In genomic region chr17:17564323-17564722, GRCh38 we compare ENCODE assay signal across 24 cellular contexts. TPM values are rescaled to one million over a fixed set of nuclear protein-coding genes. Genes with fewer than 3 reads are reported as not detected.
DNase-seq lines count a peak whose midpoint lies in the region; ATAC-seq, FAIRE-seq and TF ChIP-seq lines count a peak whose summit lies in the region.
"Had no signal": no experiment of that assay in that cellular context is flagged by ENCODE, and none has a peak within 500 bp of the region (broad histone marks: within the 10 kb centered on the region; RNA-seq: fewer than 3 reads in every experiment).

No MANE protein-coding gene starts in this region.

- no peak overlapping the region for H3K4me3 ChIP-seq in BLaER1 treated with 17β-estradiol and CSF1 and Interleukin-3, amounts not matched to agents 10 nM and 100 nM
- no peak overlapping the region for H3K4me3 ChIP-seq in H1 (ENCODE audit: extremely low read depth in 1 of 4, insufficient read depth in 2 of 4, low read depth in 3 of 4, low read length in 4 of 4)
- no peak overlapping the region for H3K4me3 ChIP-seq in mucosa of descending colon
- H3K4me3 ChIP-seq: HAP-1, Peyer's patch, SJCRH30 had no signal

- no peaks in the 10 kb centered on the region for H3K79me2 ChIP-seq in H1 (ENCODE audit: control insufficient read depth in 1 of 2, insufficient read depth in 2 of 2, low read length in 2 of 2)

- H2BK120ac ChIP-seq in H1 (replicated peaks; ENCODE audit: low read depth, low read length), result no peak overlapping the region

- POLR2A ChIA-PET in H1 (lab: Charles Lee; ENCODE audit: partially characterized antibody), result interaction anchor here (1.7 kb wide), 1 partner anchor 67 kb away, joined by 10 read pairs; the partner anchor contains the start of gene RASD1

- 0 out of 2 replicates have a peak overlapping the region, but pooled peaks have one; percentile 18 for H2BK15ac ChIP-seq in H1 (ENCODE audit: low read length)

- peaks cover 31 to 100% (median 96%) of the 10 kb centered on the region in 10 experiments for H3K4me1 ChIP-seq in BLaER1 treated with 17β-estradiol and CSF1 and Interleukin-3, amounts not matched to agents 10 nM and 100 nM
- H3K4me1 ChIP-seq in H1 (replicated peaks in 1 of 4; ENCODE audit: control insufficient read depth in 3 of 4, insufficient read depth in 4 of 4, low read length in 3 of 4) (peaks cover 0 to 13% (median 8%) of the 10 kb centered on the region in 4 experiments; a peak in 5 of 7 replicates), mucosa of descending colon (ENCODE audit: low read depth) (peaks cover 17% of the 10 kb centered on the region)
- H3K4me1 ChIP-seq: HAP-1 had no signal

- H3K27me3 ChIP-seq in BLaER1 treated with 17β-estradiol and CSF1 and Interleukin-3, amounts not matched to agents 10 nM and 100 nM, result no peaks in the 10 kb centered on the region
- no peaks in the 10 kb centered on the region for H3K27me3 ChIP-seq in H1 (replicated peaks in 1 of 4; ENCODE audit: control insufficient read depth in 3 of 4, extremely low read depth in 1 of 4, insufficient read depth in 3 of 4, low read length in 3 of 4)
- H3K27me3 ChIP-seq: Peyer's patch, SJCRH30 had no signal

- no peak overlapping the region for H3K4me3 Mint-ChIP-seq in stimulated activated effector memory CD8-positive, alpha-beta T cell treated with anti-CD3 and anti-CD28 coated beads, Interleukin-12 subunit alpha, Interleukin-12 subunit beta, amount 100 ng/mL, for 72 hours

- peak overlapping the region; percentile 71; the same call in 1 of the 2 replicates for H2BK5ac ChIP-seq in H1 (ENCODE audit: low read depth, low read length)

- no peak overlapping the region for H3K23ac ChIP-seq in H1 (ENCODE audit: insufficient read length)

- ATAC-seq in mucosa of descending colon (peak; percentile 34), GM19397 (IDR thresholded peaks at IDR 0.05; ENCODE audit: unreplicated experiment) (no peak), GM19455 (IDR thresholded peaks at IDR 0.05; ENCODE audit: unreplicated experiment) (no peak)
- ATAC-seq in stimulated activated effector memory CD8-positive, alpha-beta T cell treated with anti-CD3 and anti-CD28 coated beads, Interleukin-12 subunit alpha, Interleukin-12 subunit beta, amount 100 ng/mL, for 72 hours, result no peak

- FAIRE-seq in H1 (lab: Jason Lieb, UNC), result no peak
- FAIRE-seq: A204.1, D721Med had no signal

- no peak overlapping the region for H3K14ac ChIP-seq in H1 (ENCODE audit: insufficient read length)

- no peak for TF ChIP-seq CTCF in H1 (IDR thresholded peaks at IDR 0.05; ENCODE audit: control extremely low read depth in 1 of 3, insufficient read depth in 1 of 3, low read depth in 1 of 3, low read length in 3 of 3)
- TF ChIP-seq CTCF in mucosa of descending colon (IDR thresholded peaks at IDR 0.05), result no peak

- DNase-seq in H1 (ENCODE audit: low read depth in 1 of 2, low spot score in 2 of 2) (no peak), mucosa of descending colon (peak in 1 of 3 donors; percentile 27), NCI-H446 treated with DMSO at 0.1 percent for 48 hours (lab: John Stamatoyannopoulos, UW) (no peak), OCI-M1 (lab: John Stamatoyannopoulos, UW) (no peak)
- no peak for DNase-seq in stimulated activated effector memory CD8-positive, alpha-beta T cell treated with anti-CD3 and anti-CD28 coated beads, Interleukin-12 subunit alpha, Interleukin-12 subunit beta, amount 100 ng/mL, for 72 hours (ENCODE audit: low spot score in 2 of 2)
- DNase-seq: DMS53; GF-D8; IMR-90; NCI-H1105; NCI-H146; NCI-H2029; NCI-H2227 treated with DMSO at 0.1 percent for 48 hours; NCI-H524; NCI-H774; NK-92 treated with Interleukin-12 subunit alpha and Interleukin-12 subunit beta, amount 100 ng/mL, for 24 hours had no signal

- peak overlapping the region; percentile 52 for H4K91ac ChIP-seq in H1 (replicated peaks; ENCODE audit: insufficient read length, low read length)

- CTCF ChIA-PET in H1 (lab: Charles Lee; ENCODE audit: partially characterized antibody), result interaction anchor here (1.0 to 9.7 kb wide), 14 partner anchors 8 to 207 kb away, joined by 3 to 81 read pairs (median 3); partner anchors contain the start of gene RASD1

- no peak overlapping the region for H2BK20ac ChIP-seq in H1 (ENCODE audit: low read length)

- no peaks in the 10 kb centered on the region for H3K23me2 ChIP-seq in H1 (ENCODE audit: low read depth, low read length)

- no peak overlapping the region for H2AK5ac ChIP-seq in H1 (ENCODE audit: low read depth, low read length)

- TF ChIP-seq EP300 in H1 (IDR thresholded peaks at IDR 0.05; ENCODE audit: borderline replicate concordance in 1 of 2, low read depth in 2 of 2, low read length in 2 of 2), result no peak

- H2BK12ac ChIP-seq in H1 (ENCODE audit: low read depth, low read length), result no peak overlapping the region

- intact Hi-C loops in mucosa of descending colon (cut with DNase I, micrococcal nuclease), result loop anchor here in 1 of 2 donors (10.0 kb wide), 1 partner anchor 60 kb away; no protein-coding TSS in a partner anchor

- no peaks in the 10 kb centered on the region for H3K36me3 Mint-ChIP-seq in stimulated activated effector memory CD8-positive, alpha-beta T cell treated with anti-CD3 and anti-CD28 coated beads, Interleukin-12 subunit alpha, Interleukin-12 subunit beta, amount 100 ng/mL, for 72 hours

- H3K9me3 ChIP-seq in BLaER1 treated with 17β-estradiol and CSF1 and Interleukin-3, amounts not matched to agents 10 nM and 100 nM (replicated peaks in 1 of 11), result no peaks in the 10 kb centered on the region
- H3K9me3 ChIP-seq in H1 (ENCODE audit: insufficient read depth in 2 of 2, low read depth in 1 of 2, low read length in 1 of 2) (no peaks in the 10 kb centered on the region), mucosa of descending colon (no peaks in the 10 kb centered on the region)
- H3K9me3 ChIP-seq: HAP-1, Peyer's patch, SJCRH30 had no signal

- no peak overlapping the region; the same call in 1 of the 2 replicates for H3K18ac ChIP-seq in H1 (ENCODE audit: extremely low read depth, low read length)

- H3K36me3 ChIP-seq in BLaER1 treated with 17β-estradiol and CSF1 and Interleukin-3, amounts not matched to agents 10 nM and 100 nM, result no peaks in the 10 kb centered on the region
- H3K36me3 ChIP-seq in H1 (ENCODE audit: control insufficient read depth in 2 of 4, insufficient read depth in 4 of 4, low read length in 3 of 4) (no peaks in the 10 kb centered on the region), mucosa of descending colon (ENCODE audit: low read depth) (no peaks in the 10 kb centered on the region)
- H3K36me3 ChIP-seq: HAP-1, Peyer's patch, SJCRH30 had no signal

- H2AFZ ChIP-seq in H1 (ENCODE audit: low read length), result no peak overlapping the region

- 77% methylated on average over 3 of the region's 4 CpGs; no CpG with 5 or more reads in 1 of the 2 experiments for WGBS in H1 (ENCODE audit: extremely low coverage in 1 of 2, insufficient coverage in 1 of 2, insufficient read length in 1 of 2, insufficient replicate concordance in 2 of 2, low coverage in 1 of 2, low lambda C conversion rate in 2 of 2, missing lambda C conversion rate in 1 of 2), 2 experiments

- peak overlapping the region; percentile 37 for H3K27ac Mint-ChIP-seq in stimulated activated effector memory CD8-positive, alpha-beta T cell treated with anti-CD3 and anti-CD28 coated beads, Interleukin-12 subunit alpha, Interleukin-12 subunit beta, amount 100 ng/mL, for 72 hours

- TF ChIP-seq POLR2A in H1 (IDR thresholded peaks at IDR 0.05; ENCODE audit: control extremely low read depth in 1 of 2, low read depth in 2 of 2, low read length in 2 of 2), result no peak

- H4K20me1 ChIP-seq in BLaER1 treated with 17β-estradiol and CSF1 and Interleukin-3, amounts not matched to agents 10 nM and 100 nM, result peaks cover 0 to 54% (median 29%) of the 10 kb centered on the region in 11 experiments; a peak in 13 of 22 replicates
- peaks cover 2% of the 10 kb centered on the region in 2 experiments for H4K20me1 ChIP-seq in H1 (replicated peaks in 1 of 2; ENCODE audit: control insufficient read depth in 1 of 2, insufficient read depth in 2 of 2, low read length in 2 of 2)

- peak overlapping the region in 1 of 11 experiments; percentile 87; a peak in 3 of 22 replicates for H3K27ac ChIP-seq in BLaER1 treated with 17β-estradiol and CSF1 and Interleukin-3, amounts not matched to agents 10 nM and 100 nM
- no peak overlapping the region; the same call in 1 of the 2 replicates for H3K27ac ChIP-seq in H1 (ENCODE audit: low read depth, low read length)
- H3K27ac ChIP-seq: KMS-11, SJCRH30 had no signal

- H4K5ac ChIP-seq in H1 (ENCODE audit: insufficient read length, low read depth, low read length), result no peak overlapping the region

- H3K9me3 Mint-ChIP-seq in stimulated activated effector memory CD8-positive, alpha-beta T cell treated with anti-CD3 and anti-CD28 coated beads, Interleukin-12 subunit alpha, Interleukin-12 subunit beta, amount 100 ng/mL, for 72 hours, result no peaks in the 10 kb centered on the region

- no peak overlapping the region for H3K4ac ChIP-seq in H1 (replicated peaks; ENCODE audit: insufficient read length, low read depth, low read length)

- peak overlapping the region in 8 of 11 experiments; percentile 65 to 95 (median 80); a peak in 13 of 22 replicates for H3K4me2 ChIP-seq in BLaER1 treated with 17β-estradiol and CSF1 and Interleukin-3, amounts not matched to agents 10 nM and 100 nM
- H3K4me2 ChIP-seq in H1 (ENCODE audit: insufficient read depth in 1 of 2, low read depth in 2 of 2, low read length in 2 of 2), result no peak overlapping the region
- H3K4me2 ChIP-seq: KMS-11 had no signal

- H4K8ac ChIP-seq in H1 (ENCODE audit: extremely low read depth, insufficient read depth, low read length), result no peak overlapping the region

- H3K56ac ChIP-seq in H1 (replicated peaks; ENCODE audit: insufficient read length, low read depth, low read length), result no peak overlapping the region

- H3K79me1 ChIP-seq in H1 (ENCODE audit: low read depth, low read length), result peaks cover 5% of the 10 kb centered on the region

- no peak for TF ChIP-seq RAD21 in H1 (IDR thresholded peaks at IDR 0.05 in 1 of 2, conservative IDR thresholded peaks at IDR 0.05 in 1 of 2; ENCODE audit: low read depth in 2 of 2, low read length in 2 of 2)

- H3K4me1 Mint-ChIP-seq in stimulated activated effector memory CD8-positive, alpha-beta T cell treated with anti-CD3 and anti-CD28 coated beads, Interleukin-12 subunit alpha, Interleukin-12 subunit beta, amount 100 ng/mL, for 72 hours, result peaks cover 21% of the 10 kb centered on the region

- 0 out of 22 replicates have a peak overlapping the region, but pooled peaks of 1 of the 11 experiments have one; percentile 24 for H3K9ac ChIP-seq in BLaER1 treated with 17β-estradiol and CSF1 and Interleukin-3, amounts not matched to agents 10 nM and 100 nM
- H3K9ac ChIP-seq in H1 (replicated peaks in 1 of 4; ENCODE audit: extremely low read depth in 1 of 4, low read depth in 3 of 4, low read length in 3 of 4), result no peak overlapping the region
- H3K9ac ChIP-seq: KMS-11 had no signal

RNA-seq across cellular contexts. Expression of gene PEMT, which starts 27.2 kb away (rescaled TPM):
- total RNA-seq in H1 (2021; fragmentation: NEBNext Ultra II Directional; extraction: Animal tissue kit (Norgen Biotek cat#: 25700)), result 40.1 and 42.0 TPM in 2 replicates
- 118 and 128 TPM in 2 replicates for polyA plus RNA-seq in H1 (2011; rRNA removed)
- polyA plus RNA-seq in H1 (2011; cell fraction: cytosol; rRNA removed), result 63.0 TPM
- 77.1 TPM for polyA plus RNA-seq in H1 (2011; cell fraction: nucleus; rRNA removed)
- 28.5 to 79.6 TPM (median 53.6 TPM) in 4 replicates for polyA plus RNA-seq in H1 (2012, experiment 1 of 2)
- 79.6 TPM for polyA plus RNA-seq in H1 (2012, experiment 2 of 2)
- polyA plus RNA-seq in H1 (2013, experiment 1 of 2), result 41.7 TPM
- polyA plus RNA-seq in H1 (2013, experiment 2 of 2), result 47.0 TPM
- polyA minus RNA-seq in H1 (2011; rRNA and poly(A)+ RNA removed), result 22.2 and 23.0 TPM in 2 replicates
- 18.1 TPM for polyA minus RNA-seq in H1 (2011; cell fraction: cytosol; rRNA and poly(A)+ RNA removed)
- 13.7 TPM for polyA minus RNA-seq in H1 (2011; cell fraction: nucleus; rRNA and poly(A)+ RNA removed)
- total RNA-seq in mucosa of descending colon, result 10 to 100 TPM; 15.4 to 18.3 (median 16.1) TPM

Comparison
In these comparisons a context has a peak if more than half of its experiments do, and no peak if none do; other contexts are left out.
1. H3K4me2 ChIP-seq: peak in BLaER1 treated with 17β-estradiol and CSF1 and Interleukin-3, amounts not matched to agents 10 nM and 100 nM (8 of 11); none in H1 (0 of 2).